35 cellular contexts compared by ENCODE assay signal in genomic region chr13:112062047-112062618, GRCh38. TPM values are rescaled to one million over a fixed set of nuclear protein-coding genes. Genes with fewer than 3 reads are reported as not detected.
DNase-seq lines count a peak whose midpoint lies in the region; ATAC-seq, FAIRE-seq and TF ChIP-seq lines count a peak whose summit lies in the region.
"Had no signal": no experiment of that assay in that cellular context is flagged by ENCODE, and none has a peak within 500 bp of the region (broad histone marks: within the 10 kb centered on the region; RNA-seq: fewer than 3 reads in every experiment).

No MANE protein-coding gene starts in this region.

- H2BK20ac ChIP-seq in H9 (ENCODE audit: low read depth, low read length, poor library complexity, severe bottlenecking), result no peak overlapping the region

- H3K36me3 Mint-ChIP-seq in T-helper 2 cell treated with Interferon-gamma antibody and Interleukin-4, amounts not matched to agents 5 μg/mL and 100 μg/mL, for 36 hours (ENCODE audit: low read depth), result peaks cover 4% of the 10 kb centered on the region
- H3K36me3 Mint-ChIP-seq in H9 (ENCODE audit: insufficient read depth in 1 of 3, low read depth in 3 of 3) (peaks cover 0 to 2% (median 0%) of the 10 kb centered on the region in 3 experiments; a peak in 2 of 7 replicates), astrocyte (ENCODE audit: low read depth, unreplicated experiment) (no peaks in the 10 kb centered on the region)

- no peak overlapping the region for H4K5ac ChIP-seq in H9 (ENCODE audit: insufficient read length, low read depth, low read length)

- no peak overlapping the region for H3K56ac ChIP-seq in H9 (ENCODE audit: insufficient read length, low read depth, low read length)

- no peak overlapping the region for H3K18ac ChIP-seq in H9 (ENCODE audit: insufficient read length, low read depth, low read length)
- H3K18ac ChIP-seq in neuronal stem cell (ENCODE audit: low read length), result peak overlapping the region; percentile 75

- H4K91ac ChIP-seq in H9 (ENCODE audit: insufficient read length, low read depth, low read length) (no peak overlapping the region), neuronal stem cell (ENCODE audit: low read depth, low read length, poor library complexity) (no peak overlapping the region)

- no peak overlapping the region for H3K9ac ChIP-seq in H9 (ENCODE audit: extremely low read depth, insufficient read length, low read length)
- no peak overlapping the region for H3K9ac ChIP-seq in astrocyte (ENCODE audit: low read length)
- no peak overlapping the region for H3K9ac ChIP-seq in neuronal stem cell (ENCODE audit: low read depth, low read length, poor library complexity)

- peaks cover 6% of the 10 kb centered on the region for H3K23me2 ChIP-seq in H9 (ENCODE audit: insufficient read length, low read depth, low read length, poor library complexity, severe bottlenecking)

- H3K23ac ChIP-seq in H9 (ENCODE audit: insufficient read length, low read depth, low read length), result no peak overlapping the region
- H3K23ac ChIP-seq in neuronal stem cell (ENCODE audit: low read depth, low read length, poor library complexity), result no peak overlapping the region

- H3K79me2 ChIP-seq in H9 (ENCODE audit: insufficient read depth, low read length), result no peaks in the 10 kb centered on the region
- no peaks in the 10 kb centered on the region for H3K79me2 ChIP-seq in astrocyte (ENCODE audit: insufficient read depth, low read length)

- H2BK15ac ChIP-seq in H9 (ENCODE audit: low read depth, low read length) (no peak overlapping the region), neuronal stem cell (ENCODE audit: low read length) (no peak overlapping the region)

- ATAC-seq in HG03521 (IDR thresholded peaks at IDR 0.05; ENCODE audit: unreplicated experiment) (no peak), HG03432 (IDR thresholded peaks at IDR 0.05; ENCODE audit: unreplicated experiment) (no peak)
- ATAC-seq: esophagus mucosa; heart right ventricle; stimulated activated naive CD8-positive, alpha-beta T cell treated with anti-CD3 and anti-CD28 coated beads, Interleukin-15, Interleukin-2, amounts not matched to agents 100 U/mL and 50 U/mL, for 24 hours had no signal

- no peak overlapping the region for H3K4ac ChIP-seq in H9 (ENCODE audit: low read depth, low read length)
- H3K4ac ChIP-seq in neuronal stem cell (ENCODE audit: low read length), result no peak overlapping the region

- H4K20me1 ChIP-seq in H9 (ENCODE audit: control insufficient read depth, insufficient read depth, insufficient read length) (no peaks in the 10 kb centered on the region), astrocyte (ENCODE audit: insufficient read depth, low read length) (no peaks in the 10 kb centered on the region)

- no peak overlapping the region for H4K8ac ChIP-seq in H9 (replicated peaks; ENCODE audit: insufficient read length, low read depth, low read length)
- no peak overlapping the region for H4K8ac ChIP-seq in neuronal stem cell (ENCODE audit: low read depth, low read length)

- H3K79me1 ChIP-seq in H9 (ENCODE audit: insufficient read depth, low read depth, low read length, poor library complexity, severe bottlenecking), result no peaks in the 10 kb centered on the region
- no peaks in the 10 kb centered on the region for H3K79me1 ChIP-seq in neuronal stem cell (ENCODE audit: low read depth, low read length)

- H3K4me3 Mint-ChIP-seq in T-helper 2 cell treated with Interferon-gamma antibody and Interleukin-4, amounts not matched to agents 5 μg/mL and 100 μg/mL, for 36 hours, result no peak overlapping the region
- H3K4me3 Mint-ChIP-seq in H9 (peak overlapping the region in 1 of 2 experiments; percentile 65; a peak in 3 of 5 replicates), astrocyte (ENCODE audit: unreplicated experiment) (no peak overlapping the region)
- H3K4me3 Mint-ChIP-seq: activated naive CD4-positive, alpha-beta T cell treated with anti-CD3 and anti-CD28 coated beads for 36 hours; activated T-helper 1 cell treated with anti-CD3 and anti-CD28 coated beads, Interleukin-12 subunit alpha, Interleukin-12 subunit beta, Interleukin-2, Interleukin-4 antibody, amounts not matched to agents 30 ng/mL and 10 ng/mL and 1 ng/mL, durations not matched to agents 14 hours and 24 hours and 36 hours; CD4-positive, alpha-beta T cell had no signal

- H3K36me3 ChIP-seq in astrocyte (ENCODE audit: insufficient read depth, low read length) (no peaks in the 10 kb centered on the region), neuronal stem cell (replicated peaks in 1 of 2; ENCODE audit: control insufficient read depth in 2 of 2, insufficient read depth in 2 of 2, low read length in 2 of 2) (no peaks in the 10 kb centered on the region)
- H3K36me3 ChIP-seq: heart right ventricle, prostate gland, thoracic aorta, uterus had no signal

- DNase-seq in T-helper 2 cell treated with Interferon-gamma antibody and Interleukin-4, amounts not matched to agents 5 μg/mL and 100 μg/mL, for 36 hours (ENCODE audit: low spot score), result no peak
- DNase-seq in T-helper 2 cell (no peak), H9 (no peak), astrocyte (ENCODE audit: low read depth) (no peak), neuronal stem cell (ENCODE audit: low spot score) (no peak)
- no peak for DNase-seq in stimulated activated naive CD4-positive, alpha-beta T cell treated with Interleukin-2 at 50 U/mL for 16 hours (lab: John Stamatoyannopoulos, UW)
- DNase-seq: activated CD4-positive, alpha-beta T cell treated with anti-CD3 and anti-CD28 coated beads, Interleukin-2, amount 50 U/mL, for 1 hour; activated naive CD4-positive, alpha-beta T cell treated with anti-CD3 and anti-CD28 coated beads for 36 hours; amniotic stem cell; CD4-positive, alpha-beta T cell; effector memory CD4-positive, alpha-beta T cell; foreskin fibroblast; heart right ventricle; KG1; kidney glomerular epithelial cell; MM.1S; NCI-H1436; NCI-H2081 treated with DMSO at 0.1 percent for 48 hours; NCI-H510A treated with DMSO at 0.1 percent for 48 hours; stimulated activated CD4-positive, alpha-beta T cell treated with anti-CD3 and anti-CD28 coated beads, Interleukin-15, amount 100 ng/mL, for 24 hours; stimulated activated naive CD8-positive, alpha-beta T cell treated with anti-CD3 and anti-CD28 coated beads, Interleukin-15, Interleukin-2, amounts not matched to agents 100 U/mL and 50 U/mL, for 24 hours; uterus had no signal

- H3K4me2 ChIP-seq in H9 (ENCODE audit: insufficient read depth, insufficient read length, low read length) (peak overlapping the region; percentile 40), astrocyte (ENCODE audit: low read length) (no peak overlapping the region), neuronal stem cell (ENCODE audit: insufficient read depth, low read length, poor library complexity, severe bottlenecking) (peak overlapping the region; percentile 38)

- H2BK12ac ChIP-seq in H9 (ENCODE audit: insufficient read length, low read depth, low read length), result no peak overlapping the region
- H2BK12ac ChIP-seq in neuronal stem cell (ENCODE audit: low read length), result no peak overlapping the region

- H2AK5ac ChIP-seq in H9 (ENCODE audit: insufficient read length, low read length) (no peak overlapping the region), neuronal stem cell (ENCODE audit: low read depth, low read length) (no peak overlapping the region)

- peak overlapping the region; percentile 55 for H3K27ac Mint-ChIP-seq in T-helper 2 cell treated with Interferon-gamma antibody and Interleukin-4, amounts not matched to agents 5 μg/mL and 100 μg/mL, for 36 hours
- H3K27ac Mint-ChIP-seq in H9 (no peak overlapping the region), astrocyte (ENCODE audit: unreplicated experiment) (peak overlapping the region; percentile 41)
- H3K27ac Mint-ChIP-seq: activated naive CD4-positive, alpha-beta T cell treated with anti-CD3 and anti-CD28 coated beads for 36 hours; activated T-helper 1 cell treated with anti-CD3 and anti-CD28 coated beads, Interleukin-12 subunit alpha, Interleukin-12 subunit beta, Interleukin-2, Interleukin-4 antibody, amounts not matched to agents 30 ng/mL and 10 ng/mL and 1 ng/mL, durations not matched to agents 14 hours and 24 hours and 36 hours; CD4-positive, alpha-beta T cell had no signal

- H3K27ac ChIP-seq in H9 (ENCODE audit: insufficient read length, low read depth, low read length), result no peak overlapping the region
- H3K27ac ChIP-seq in astrocyte (ENCODE audit: low read depth, low read length), result no peak overlapping the region
- no peak overlapping the region for H3K27ac ChIP-seq in neuronal stem cell (replicated peaks; ENCODE audit: low read length)
- H3K27ac ChIP-seq: heart right ventricle, prostate gland, thoracic aorta, uterus had no signal

- peaks cover 2% of the 10 kb centered on the region for H3K4me1 Mint-ChIP-seq in T-helper 2 cell treated with Interferon-gamma antibody and Interleukin-4, amounts not matched to agents 5 μg/mL and 100 μg/mL, for 36 hours (ENCODE audit: low read depth)
- H3K4me1 Mint-ChIP-seq in H9, result peaks cover 12 to 51% of the 10 kb centered on the region in 2 experiments
- no peaks in the 10 kb centered on the region for H3K4me1 Mint-ChIP-seq in astrocyte (ENCODE audit: low read depth, unreplicated experiment)

- H3K4me1 ChIP-seq in H9 (ENCODE audit: insufficient read depth, low read length) (no peaks in the 10 kb centered on the region), astrocyte (ENCODE audit: insufficient read depth, low read length) (no peaks in the 10 kb centered on the region), neuronal stem cell (ENCODE audit: control insufficient read depth in 2 of 2, insufficient read depth in 1 of 2, low read depth in 1 of 2, low read length in 2 of 2) (peaks cover 25 to 26% of the 10 kb centered on the region in 2 donors)
- H3K4me1 ChIP-seq: prostate gland had no signal

- H3K27me3 ChIP-seq in H9 (ENCODE audit: insufficient read depth, low read length) (peaks cover 88% of the 10 kb centered on the region), astrocyte (ENCODE audit: insufficient read depth, low read length) (peaks cover 71% of the 10 kb centered on the region), neuronal stem cell (ENCODE audit: control insufficient read depth in 3 of 3, insufficient read depth in 3 of 3, low read depth in 1 of 3, low read length in 3 of 3) (peaks cover 38 to 85% (median 53%) of the 10 kb centered on the region in 3 experiments)

- H3K27me3 Mint-ChIP-seq in T-helper 2 cell treated with Interferon-gamma antibody and Interleukin-4, amounts not matched to agents 5 μg/mL and 100 μg/mL, for 36 hours (ENCODE audit: low read depth), result peaks cover 80% of the 10 kb centered on the region
- H3K27me3 Mint-ChIP-seq in H9 (ENCODE audit: low read depth), result peaks cover 97% of the 10 kb centered on the region
- H3K27me3 Mint-ChIP-seq in astrocyte (ENCODE audit: low read depth, unreplicated experiment), result peaks cover 78% of the 10 kb centered on the region

- no peak overlapping the region for H2BK5ac ChIP-seq in H9 (ENCODE audit: insufficient read length, low read length)
- H2BK5ac ChIP-seq in neuronal stem cell (ENCODE audit: low read length), result no peak overlapping the region

- H3K9me3 ChIP-seq in H9 (ENCODE audit: control insufficient read depth, low read depth, low read length) (no peaks in the 10 kb centered on the region), astrocyte (ENCODE audit: insufficient read depth, low read depth, low read length) (no peaks in the 10 kb centered on the region), neuronal stem cell (replicated peaks in 1 of 2; ENCODE audit: control insufficient read depth in 2 of 2, insufficient read depth in 1 of 2, low read depth in 1 of 2, low read length in 2 of 2) (peaks cover 3% of the 10 kb centered on the region in 2 donors)
- H3K9me3 ChIP-seq: heart right ventricle, prostate gland, thoracic aorta, uterus had no signal

- no peaks in the 10 kb centered on the region for H3K9me3 Mint-ChIP-seq in T-helper 2 cell treated with Interferon-gamma antibody and Interleukin-4, amounts not matched to agents 5 μg/mL and 100 μg/mL, for 36 hours
- H3K9me3 Mint-ChIP-seq in H9, result peaks cover 0 to 5% of the 10 kb centered on the region in 2 experiments; a peak in 3 of 5 replicates
- H3K9me3 Mint-ChIP-seq in astrocyte (ENCODE audit: unreplicated experiment), result peaks cover 24% of the 10 kb centered on the region
- H3K9me3 Mint-ChIP-seq: activated naive CD4-positive, alpha-beta T cell treated with anti-CD3 and anti-CD28 coated beads for 36 hours; activated T-helper 1 cell treated with anti-CD3 and anti-CD28 coated beads, Interleukin-12 subunit alpha, Interleukin-12 subunit beta, Interleukin-2, Interleukin-4 antibody, amounts not matched to agents 30 ng/mL and 10 ng/mL and 1 ng/mL, durations not matched to agents 14 hours and 24 hours and 36 hours; CD4-positive, alpha-beta T cell had no signal

- no peak overlapping the region for H2BK120ac ChIP-seq in H9 (ENCODE audit: low read depth, low read length, poor library complexity, severe bottlenecking)
- H2BK120ac ChIP-seq in neuronal stem cell (ENCODE audit: low read depth, low read length), result no peak overlapping the region

- WGBS in H9 (ENCODE audit: extremely low coverage, insufficient read length, low lambda C conversion rate), result no CpG with 5 or more reads among the region's 26 CpGs
- WGBS in neuronal stem cell (ENCODE audit: extremely low coverage in 2 of 2, insufficient read length in 2 of 2, insufficient replicate concordance in 1 of 2), 2 donors, result no CpG with 5 or more reads among the region's 26 CpGs

- H3K4me3 ChIP-seq in astrocyte (ENCODE audit: insufficient read depth, low read depth, low read length) (no peak overlapping the region), neuronal stem cell (ENCODE audit: low read length in 2 of 2) (no peak overlapping the region)
- H3K4me3 ChIP-seq: heart right ventricle, prostate gland, thoracic aorta, uterus had no signal

- H3T11ph ChIP-seq in H9 (ENCODE audit: low read length), result no peak overlapping the region

- no peak for FAIRE-seq in astrocyte (lab: Jason Lieb, UNC)
- FAIRE-seq: A204.1, bronchial epithelial cell, colon, HTR-8/SVneo had no signal

- TF ChIP-seq CTCF in H9 (conservative IDR thresholded peaks at IDR 0.05) (no peak), astrocyte (IDR thresholded peaks at IDR 0.05; ENCODE audit: insufficient read depth, low read depth, low read length) (no peak)

- no peak overlapping the region for H2AFZ ChIP-seq in H9 (ENCODE audit: low read length)
- H2AFZ ChIP-seq in astrocyte (ENCODE audit: low read depth, low read length), result no peak overlapping the region
- H2AFZ ChIP-seq in neuronal stem cell (ENCODE audit: low read length), result no peak overlapping the region

- H3K14ac ChIP-seq in H9 (ENCODE audit: insufficient read depth, low read length), result no peak overlapping the region
- no peak overlapping the region for H3K14ac ChIP-seq in neuronal stem cell (ENCODE audit: low read length)

RNA-seq across cellular contexts. Expression of gene SOX1, which starts 4.8 kb away (rescaled TPM):
- total RNA-seq in H9 (2021) (0.09 and 0.17 TPM in 2 replicates), astrocyte (not detected in 2 replicates)
- polyA plus RNA-seq in neuronal stem cell (2013, experiment 1 of 2), result 12.8 TPM
- polyA plus RNA-seq in neuronal stem cell (2013, experiment 2 of 2), result 14.4 TPM
- total RNA-seq: activated naive CD4-positive, alpha-beta T cell treated with anti-CD3 and anti-CD28 coated beads for 36 hours; activated T-helper 1 cell treated with anti-CD3 and anti-CD28 coated beads, Interleukin-12 subunit alpha, Interleukin-12 subunit beta, Interleukin-2, Interleukin-4 antibody, amounts not matched to agents 30 ng/mL and 10 ng/mL and 1 ng/mL, durations not matched to agents 14 hours and 24 hours and 36 hours; bronchial epithelial cell; CD4-positive, alpha-beta T cell; esophagus mucosa; G401; H4; heart right ventricle; lung microvascular endothelial cell; thoracic aorta; uterus had no signal
- polyA plus RNA-seq: heart right ventricle had no signal

Comparison
In these comparisons a context has a peak if more than half of its experiments do, and no peak if none do; other contexts are left out.
1. H3K27ac Mint-ChIP-seq: peak in T-helper 2 cell treated with Interferon-gamma antibody and Interleukin-4, amounts not matched to agents 5 μg/mL and 100 μg/mL, for 36 hours (single experiment) and astrocyte (single experiment); none in H9 (0 of 3).